19 cellular contexts compared by ENCODE assay signal in the genomic region with DNA sequence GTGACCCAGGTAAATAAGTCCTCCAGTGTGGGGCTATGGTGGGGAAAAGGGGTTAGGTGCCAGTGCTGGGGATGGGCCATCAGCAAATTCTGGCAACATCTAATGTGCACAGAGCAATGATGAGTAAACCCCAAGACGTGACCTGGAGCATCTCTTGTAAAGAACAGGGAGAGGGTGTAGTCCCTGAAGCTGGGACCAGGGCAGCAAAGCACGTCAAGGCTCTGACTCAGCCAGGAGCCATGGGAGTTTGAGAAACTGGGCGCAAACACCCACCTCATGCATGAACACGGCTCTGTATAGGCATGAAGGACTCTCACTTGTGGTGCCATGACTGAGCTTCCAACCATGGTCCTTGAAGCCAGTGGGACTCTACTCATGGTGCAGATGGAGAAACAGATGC. TPM values are rescaled to one million over a fixed set of nuclear protein-coding genes. Genes with fewer than 3 reads are reported as not detected.
DNase-seq lines count a peak whose midpoint lies in the region; ATAC-seq, FAIRE-seq and TF ChIP-seq lines count a peak whose summit lies in the region.
"Had no signal": no experiment of that assay in that cellular context is flagged by ENCODE, and none has a peak within 500 bp of the region (broad histone marks: within the 10 kb centered on the region; RNA-seq: fewer than 3 reads in every experiment).

No MANE protein-coding gene starts in this region.

- ATAC-seq in right lobe of liver = no peak
- ATAC-seq in HepG2 = no peak
- ATAC-seq in esophagus mucosa = peak; percentile 40
- ATAC-seq in HG02623 (IDR thresholded peaks at IDR 0.05; ENCODE audit: unreplicated experiment) = no peak
- ATAC-seq in GM21515 (IDR thresholded peaks at IDR 0.05; ENCODE audit: unreplicated experiment) = no peak
- ATAC-seq: A549, GM23338, HCT116 had no signal

- in situ Hi-C loops in HepG2 (cut with HindIII; ENCODE audit: extremely low pct_ligation_motif_present, low pct_unique_long_range_greater_than_20kb) = loop anchor here (25.0 kb wide), 1 partner anchor 418 kb away; a partner anchor contains a TSS

- no peak overlapping the region for H3K4me2 ChIP-seq in HepG2 (ENCODE audit: low read depth, low read length)
- H3K4me2 ChIP-seq in osteoblast (ENCODE audit: insufficient read depth, low read length) = no peak overlapping the region
- H3K4me2 ChIP-seq: A549, GM23338 had no signal

- H3K4me3 ChIP-seq in right lobe of liver (no peak overlapping the region), HepG2 (replicated peaks in 1 of 3; ENCODE audit: insufficient read depth in 1 of 3, low read depth in 2 of 3, low read length in 3 of 3) (no peak overlapping the region), osteoblast (ENCODE audit: insufficient read depth, low read length) (no peak overlapping the region)
- H3K4me3 ChIP-seq: A549, GM23338 had no signal

- H2AFZ ChIP-seq in HepG2 (ENCODE audit: low read length) (no peak overlapping the region), osteoblast (ENCODE audit: low read length) (no peak overlapping the region)
- H2AFZ ChIP-seq: GM23338 had no signal

- no peaks in the 10 kb centered on the region for H3K27me3 ChIP-seq in right lobe of liver
- peaks cover 4 to 16% of the 10 kb centered on the region in 2 experiments; a peak in 3 of 5 replicates for H3K27me3 ChIP-seq in HepG2 (ENCODE audit: control insufficient read depth in 1 of 2, insufficient read depth in 2 of 2, low read length in 2 of 2)
- H3K27me3 ChIP-seq in osteoblast (ENCODE audit: insufficient read depth, low read length) = no peaks in the 10 kb centered on the region

- intact Hi-C loops in right lobe of liver (cut with DNase I) = loop anchor here (5.0 kb wide), 1 partner anchor 48 kb away; no protein-coding TSS in a partner anchor
- intact Hi-C loops in HepG2 (cut with micrococcal nuclease; ENCODE audit: unreplicated experiment) = loop anchor here (10.0 kb wide), 1 partner anchor 426 kb away; a partner anchor contains a TSS

- no TSS peak for BruUV-seq in HepG2 (replicated peaks; lab: Mats Ljungman, UMichigan)

- TF ChIP-seq EP300 in HepG2 (IDR thresholded peaks at IDR 0.05; ENCODE audit: low read depth in 2 of 2, low read length in 2 of 2) (no peak), HepG2 (CRISPR knock-in tag; IDR thresholded peaks at IDR 0.05; ENCODE audit: borderline replicate concordance) (no peak)

- H3K4me1 ChIP-seq in right lobe of liver = peaks cover 0 to 53% (median 21%) of the 10 kb centered on the region in 4 donors
- peaks cover 64% of the 10 kb centered on the region for H3K4me1 ChIP-seq in HepG2 (ENCODE audit: insufficient read depth, low read length)
- peaks cover 26% of the 10 kb centered on the region for H3K4me1 ChIP-seq in osteoblast (ENCODE audit: insufficient read depth, low read length)

- H3K36me3 ChIP-seq in right lobe of liver = no peaks in the 10 kb centered on the region
- H3K36me3 ChIP-seq in HepG2 (replicated peaks in 1 of 2; ENCODE audit: control insufficient read depth in 1 of 2, insufficient read depth in 2 of 2, low read length in 2 of 2) = no peaks in the 10 kb centered on the region
- H3K36me3 ChIP-seq in osteoblast (ENCODE audit: insufficient read depth, low read length) = no peaks in the 10 kb centered on the region

- no peak for TF ChIP-seq RAD21 in HepG2 (CRISPR knock-in tag; IDR thresholded peaks at IDR 0.05)

- TF ChIP-seq POLR2A in right lobe of liver (IDR thresholded peaks at IDR 0.05) (no peak), HepG2 (IDR thresholded peaks at IDR 0.05; ENCODE audit: insufficient read depth in 1 of 2, low read depth in 2 of 2, low read length in 2 of 2) (no peak)

- H4K20me1 ChIP-seq in HepG2 (ENCODE audit: insufficient read depth, low read length) (no peaks in the 10 kb centered on the region), osteoblast (ENCODE audit: insufficient read depth, low read length) (no peaks in the 10 kb centered on the region)

- H3K79me2 ChIP-seq in HepG2 (ENCODE audit: insufficient read depth, low read length) (no peaks in the 10 kb centered on the region), osteoblast (ENCODE audit: insufficient read depth, low read length) (no peaks in the 10 kb centered on the region)

- H3K9me3 ChIP-seq in right lobe of liver (no peaks in the 10 kb centered on the region), HepG2 (ENCODE audit: low read length) (no peaks in the 10 kb centered on the region), osteoblast (ENCODE audit: low read depth, low read length) (no peaks in the 10 kb centered on the region)
- H3K9me3 ChIP-seq: A549 had no signal

- TF ChIP-seq CTCF in right lobe of liver (IDR thresholded peaks at IDR 0.05) (no peak), HepG2 (CRISPR knock-in tag; IDR thresholded peaks at IDR 0.05) (no peak), osteoblast (IDR thresholded peaks at IDR 0.05; ENCODE audit: extremely low read depth, low read depth, low read length) (no peak)

- no peak overlapping the region for H3K9ac ChIP-seq in HepG2 (ENCODE audit: insufficient read depth, low read depth, low read length)

- FAIRE-seq in HepG2 (lab: Jason Lieb, UNC) = no peak
- FAIRE-seq: A549, H54 had no signal

- DNase-seq in right lobe of liver = peak in 2 of 3 donors; percentile 3 to 16
- no peak for DNase-seq in HepG2 (ENCODE audit: low spot score)
- peak; percentile 10 for DNase-seq in osteoblast (ENCODE audit: insufficient read length, low spot score, missing footprints)
- DNase-seq in NCI-H2171 treated with DMSO at 0.1 percent for 48 hours (lab: John Stamatoyannopoulos, UW) = no peak
- DNase-seq in NCI-H146 (lab: John Stamatoyannopoulos, UW) = no peak
- DNase-seq: AML-193; CD4-positive, alpha-beta memory T cell; DMS153; DMS79; GF-D8; HFFc6 had no signal

- POLR2A ChIA-PET in HepG2 (lab: Yijun Ruan, JAX) = interaction anchor here (1.9 kb wide), 1 partner anchor 52 kb away, joined by 6 read pairs; a partner anchor contains a TSS

- CTCF ChIA-PET in HepG2 (lab: Yijun Ruan, JAX; ENCODE audit: low intra/inter-chr PET ratio, low total read pairs) = no interaction called here

- H3K27ac ChIP-seq in right lobe of liver (no peak overlapping the region), HepG2 (ENCODE audit: extremely low read length, insufficient read depth, low read length) (no peak overlapping the region), osteoblast (ENCODE audit: low read depth, low read length) (no peak overlapping the region)
- H3K27ac ChIP-seq: 22Rv1 had no signal

- 80% methylated on average over 1 of the region's 4 CpGs for WGBS in right lobe of liver (ENCODE audit: insufficient coverage, low coverage, low lambda C conversion rate, missing lambda C conversion rate)
- WGBS in HepG2 (ENCODE audit: low lambda C conversion rate) = 22% methylated on average over 3 of the region's 4 CpGs

TF ChIP-seq in HepG2, 621 proteins besides CTCF, POLR2A, EP300 and RAD21:
- TF ChIP-seq PCBP2 (optimal IDR thresholded peaks at IDR 0.05; ENCODE audit: low read depth, low read length, poor library complexity, severe bottlenecking) (no peak), ZNF552 (CRISPR knock-in tag; IDR thresholded peaks at IDR 0.05; ENCODE audit: borderline replicate concordance) (no peak)
TF ChIP-seq in HepG2: peak in this region for 0.

RNA-seq across cellular contexts. Expression of a gene that starts 51.8 kb away (rescaled TPM):
- 100 to 1,000 TPM; 106 to 407 (median 232) TPM for total RNA-seq in right lobe of liver
- 18.0 and 27.1 TPM in 2 replicates for total RNA-seq in HepG2 (2016; rRNA removed; fragmentation: Illumina TruSeq; extraction: Trizol)
- 7.1 and 7.8 TPM in 2 replicates for total RNA-seq in HepG2 (2016; cell fraction: cytosol; rRNA removed; fragmentation: Illumina TruSeq; extraction: Trizol; ENCODE audit: low read depth)
- total RNA-seq in HepG2 (2016; cell fraction: insoluble cytoplasmic fraction; rRNA removed; fragmentation: Illumina TruSeq; extraction: Trizol) = 15.8 and 29.9 TPM in 2 replicates
- 14.2 and 16.6 TPM in 2 replicates for total RNA-seq in HepG2 (2016; cell fraction: membrane; rRNA removed; fragmentation: Illumina TruSeq; extraction: Trizol)
- total RNA-seq in HepG2 (2016; cell fraction: nucleus; rRNA removed; fragmentation: Illumina TruSeq; extraction: Trizol) = 53.7 and 56.5 TPM in 2 replicates
- 55.5 and 79.2 TPM in 2 replicates for polyA plus RNA-seq in HepG2 (2011; rRNA removed)
- polyA plus RNA-seq in HepG2 (2011; cell fraction: cytosol; rRNA removed) = 59.1 and 69.7 TPM in 2 replicates
- polyA plus RNA-seq in HepG2 (2011; cell fraction: nucleus; rRNA removed) = 85.1 and 113 TPM in 2 replicates
- polyA plus RNA-seq in HepG2 (2012) = 48.1 and 56.6 TPM in 2 replicates
- polyA plus RNA-seq in HepG2 (2016; cell fraction: cytosol; fragmentation: Illumina TruSeq; extraction: Trizol; ENCODE audit: low read depth) = 4.7 and 6.0 TPM in 2 replicates
- 17.2 and 23.0 TPM in 2 replicates for polyA plus RNA-seq in HepG2 (2016; cell fraction: insoluble cytoplasmic fraction; fragmentation: Illumina TruSeq; extraction: Trizol; ENCODE audit: low read depth)
- 9.3 and 9.4 TPM in 2 replicates for polyA plus RNA-seq in HepG2 (2016; cell fraction: membrane; fragmentation: Illumina TruSeq; extraction: Trizol; ENCODE audit: low read depth)
- polyA plus RNA-seq in HepG2 (2016; cell fraction: nucleus; fragmentation: Illumina TruSeq; extraction: Trizol; ENCODE audit: insufficient read depth, low read depth) = 63.2 and 85.8 TPM in 2 replicates
- polyA minus RNA-seq in HepG2 (2011; rRNA and poly(A)+ RNA removed; ENCODE audit: low replicate concordance) = 142 and 198 TPM in 2 replicates
- polyA minus RNA-seq in HepG2 (2011; cell fraction: cytosol; rRNA and poly(A)+ RNA removed) = 72.5 and 80.5 TPM in 2 replicates
- polyA minus RNA-seq in HepG2 (2011; cell fraction: nucleus; rRNA and poly(A)+ RNA removed) = 95.3 and 131 TPM in 2 replicates
- 101 TPM for total RNA-seq in esophagus mucosa
- total RNA-seq in osteoblast = 69.2 and 74.6 TPM in 2 replicates

Comparison
In these comparisons a context has a peak if more than half of its experiments do, and no peak if none do; other contexts are left out.
1. DNase-seq: peak in right lobe of liver (2 of 3) and osteoblast (single experiment); none in HepG2 (single experiment), NCI-H2171 treated with DMSO at 0.1 percent for 48 hours (single experiment) and NCI-H146 (single experiment).